10 cellular contexts compared by ENCODE assay signal in the genomic region with DNA sequence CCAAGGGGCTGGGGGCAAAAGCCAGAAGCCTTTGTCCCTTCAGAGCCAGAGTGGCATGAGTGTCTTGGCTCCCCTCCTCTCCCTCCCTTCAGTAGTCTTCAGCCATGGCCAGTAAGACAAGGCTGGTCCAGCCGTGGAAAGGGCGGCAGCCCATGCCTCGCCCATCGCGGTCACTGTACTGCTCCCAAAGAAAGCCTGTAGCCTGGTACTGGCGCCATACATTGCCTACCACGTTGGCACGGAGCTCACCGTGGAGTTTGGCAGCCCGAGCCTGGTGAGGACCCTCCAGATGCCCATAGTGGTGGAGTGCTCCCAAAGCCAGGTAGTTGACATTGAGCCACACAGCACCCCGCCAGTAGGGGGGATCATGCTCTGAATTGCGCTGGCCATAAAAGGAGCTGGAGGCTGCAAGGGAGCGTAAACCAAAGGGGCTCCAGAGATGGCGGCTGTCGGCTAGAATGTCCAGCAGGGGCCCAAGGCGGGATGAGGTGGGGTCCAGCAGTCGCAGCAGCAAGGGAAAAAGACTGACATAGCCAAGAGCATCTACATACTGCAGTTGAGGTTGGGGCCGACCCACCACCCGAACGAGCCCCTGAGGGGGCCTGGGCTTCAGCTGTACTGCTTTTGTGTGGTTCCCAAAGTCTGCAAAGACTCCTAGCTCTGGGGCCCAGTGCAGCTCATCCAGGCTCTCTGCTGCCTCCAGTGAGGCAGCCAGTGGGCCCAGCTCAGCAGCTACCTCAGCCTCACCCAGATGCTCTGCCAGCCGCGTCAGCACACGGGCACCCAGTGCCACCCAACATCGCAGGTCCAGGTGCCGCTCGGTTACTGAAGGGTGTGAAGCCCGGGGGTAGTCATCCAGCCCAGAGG. TPM values are rescaled to one million over a fixed set of nuclear protein-coding genes. Genes with fewer than 3 reads are reported as not detected.
DNase-seq lines count a peak whose midpoint lies in the region; ATAC-seq and TF ChIP-seq lines count a peak whose summit lies in the region.
"Had no signal": no experiment of that assay in that cellular context is flagged by ENCODE, and none has a peak within 500 bp of the region (broad histone marks: within the 10 kb centered on the region; RNA-seq: fewer than 3 reads in every experiment).

No MANE protein-coding gene starts in this region.

- H3K27me3 ChIP-seq in smooth muscle cell (ENCODE audit: low read depth), result no peaks in the 10 kb centered on the region
- H3K27me3 ChIP-seq: right atrium auricular region had no signal

- H3K36me3 ChIP-seq in smooth muscle cell (ENCODE audit: low read depth), result no peaks in the 10 kb centered on the region

- H3K9me3 Mint-ChIP-seq in activated T-cell treated with anti-CD3 and anti-CD28 coated beads, Interleukin-2, amount 50 U/mL, for 72 hours, result no peaks in the 10 kb centered on the region
- no peaks in the 10 kb centered on the region for H3K9me3 Mint-ChIP-seq in activated CD8-positive, alpha-beta T cell treated with anti-CD3 and anti-CD28 coated beads for 36 hours

- H3F3A ChIP-seq in smooth muscle cell (ENCODE audit: low read depth), result peaks cover 20% of the 10 kb centered on the region

- intact Hi-C loops in activated CD8-positive, alpha-beta T cell treated with anti-CD3 and anti-CD28 coated beads for 36 hours (cut with micrococcal nuclease), result loop anchor here (2.0 kb wide), 1 partner anchor 15 kb away; no protein-coding TSS in a partner anchor

- H3K27me3 Mint-ChIP-seq in activated T-cell treated with anti-CD3 and anti-CD28 coated beads, Interleukin-2, amount 50 U/mL, for 72 hours (ENCODE audit: low read depth), result no peaks in the 10 kb centered on the region
- no peaks in the 10 kb centered on the region for H3K27me3 Mint-ChIP-seq in activated CD8-positive, alpha-beta T cell treated with anti-CD3 and anti-CD28 coated beads for 36 hours

- H3K9me3 ChIP-seq in smooth muscle cell (replicated peaks; ENCODE audit: low read depth), result no peaks in the 10 kb centered on the region
- H3K9me3 ChIP-seq: right atrium auricular region had no signal

- no peak overlapping the region for H2AFZ ChIP-seq in smooth muscle cell (ENCODE audit: low read depth)

- H3K4me3 ChIP-seq in smooth muscle cell, result no peak overlapping the region
- H3K4me3 ChIP-seq: right atrium auricular region had no signal

- CTCF ChIA-PET in activated CD8-positive, alpha-beta T cell treated with anti-CD3 and anti-CD28 coated beads for 36 hours (lab: Charles Lee), result interaction anchor here (0.7 to 2.5 kb wide), 4 partner anchors 9 to 71 kb away, joined by 3 to 8 read pairs (median 4); partner anchors contain the start of gene MRPL53

- peaks cover 52% of the 10 kb centered on the region for H3K4me1 Mint-ChIP-seq in activated T-cell treated with anti-CD3 and anti-CD28 coated beads, Interleukin-2, amount 50 U/mL, for 72 hours (ENCODE audit: low read depth)
- H3K4me1 Mint-ChIP-seq in activated CD8-positive, alpha-beta T cell treated with anti-CD3 and anti-CD28 coated beads for 36 hours (ENCODE audit: low read depth), result peaks cover 33% of the 10 kb centered on the region

- 96% methylated on average over 26 of the region's 27 CpGs for WGBS in smooth muscle cell (ENCODE audit: low lambda C conversion rate)

- H3K9ac ChIP-seq in smooth muscle cell (ENCODE audit: low read depth), result no peak overlapping the region

- POLR2A ChIA-PET in activated CD8-positive, alpha-beta T cell treated with anti-CD3 and anti-CD28 coated beads for 36 hours (lab: Charles Lee), result interaction anchor here (0.8 to 3.6 kb wide), 3 partner anchors 10 to 11 kb away, joined by 3 to 25 read pairs (median 5); partner anchors contain the start of gene MRPL53

- no peaks in the 10 kb centered on the region for H4K20me1 ChIP-seq in smooth muscle cell (ENCODE audit: low read depth)

- peak overlapping the region; percentile 1 for H3K27ac ChIP-seq in smooth muscle cell (ENCODE audit: low read depth)
- H3K27ac ChIP-seq: right atrium auricular region had no signal

- peaks cover 48% of the 10 kb centered on the region for H3K79me2 ChIP-seq in smooth muscle cell (ENCODE audit: low read depth)

- H3K4me3 Mint-ChIP-seq in activated T-cell treated with anti-CD3 and anti-CD28 coated beads, Interleukin-2, amount 50 U/mL, for 72 hours, result no peak overlapping the region
- no peak overlapping the region for H3K4me3 Mint-ChIP-seq in activated CD8-positive, alpha-beta T cell treated with anti-CD3 and anti-CD28 coated beads for 36 hours

- peaks cover 24% of the 10 kb centered on the region for H3K4me1 ChIP-seq in smooth muscle cell (ENCODE audit: low read depth)

- H3K36me3 Mint-ChIP-seq in activated T-cell treated with anti-CD3 and anti-CD28 coated beads, Interleukin-2, amount 50 U/mL, for 72 hours (ENCODE audit: insufficient read depth in 2 of 2), result peaks cover 2 to 12% of the 10 kb centered on the region in 2 donors
- peaks cover 16% of the 10 kb centered on the region for H3K36me3 Mint-ChIP-seq in activated CD8-positive, alpha-beta T cell treated with anti-CD3 and anti-CD28 coated beads for 36 hours (ENCODE audit: low read depth)

- no peak for ATAC-seq in activated T-cell treated with anti-CD3 and anti-CD28 coated beads, Interleukin-2, amount 50 U/mL, for 72 hours (replicated peaks in 1 of 2)
- ATAC-seq in activated CD8-positive, alpha-beta T cell treated with anti-CD3 and anti-CD28 coated beads for 36 hours, result no peak
- ATAC-seq in GM19035 (IDR thresholded peaks at IDR 0.05; ENCODE audit: unreplicated experiment), result no peak

- no peak overlapping the region for H3K4me2 ChIP-seq in smooth muscle cell

- peak; percentile 6 for TF ChIP-seq CTCF in activated CD8-positive, alpha-beta T cell treated with anti-CD3 and anti-CD28 coated beads for 36 hours (IDR thresholded peaks at IDR 0.05)
- peak; percentile 5 for TF ChIP-seq CTCF in smooth muscle cell (IDR thresholded peaks at IDR 0.05; ENCODE audit: borderline replicate concordance, insufficient read depth, poor library complexity, severe bottlenecking)

- H3K27ac Mint-ChIP-seq in activated T-cell treated with anti-CD3 and anti-CD28 coated beads, Interleukin-2, amount 50 U/mL, for 72 hours, result peak overlapping the region; percentile 63
- H3K27ac Mint-ChIP-seq in activated CD8-positive, alpha-beta T cell treated with anti-CD3 and anti-CD28 coated beads for 36 hours, result no peak overlapping the region

- DNase-seq in activated T-cell treated with anti-CD3 and anti-CD28 coated beads, Interleukin-2, amount 50 U/mL, for 72 hours, result no peak
- DNase-seq in activated T-cell treated with anti-CD3 and anti-CD28 coated beads for 4 hours (no peak), smooth muscle cell (lab: John Stamatoyannopoulos, UW; ENCODE audit: unreplicated experiment) (no peak)
- peak; percentile 49 for DNase-seq in activated CD8-positive, alpha-beta T cell treated with anti-CD3 and anti-CD28 coated beads for 36 hours
- no peak for DNase-seq in NK-92 treated with Interleukin-12 subunit alpha and Interleukin-12 subunit beta, amount 100 ng/mL, for 24 hours (lab: John Stamatoyannopoulos, UW)
- DNase-seq: activated CD4-positive, alpha-beta T cell treated with anti-CD3 and anti-CD28 coated beads, Interleukin-2, amount 50 U/mL, for 4 hours; C1 segment of cervical spinal cord; stimulated activated naive CD4-positive, alpha-beta T cell treated with Interleukin-2 at 50 U/mL for 16 hours had no signal

RNA-seq across cellular contexts. Expression of gene WBP1, which starts 3.2 kb away (rescaled TPM):
- 10 to 100 TPM; 65.0 to 87.7 TPM for total RNA-seq in activated T-cell treated with anti-CD3 and anti-CD28 coated beads, Interleukin-2, amount 50 U/mL, for 72 hours
- total RNA-seq in activated CD8-positive, alpha-beta T cell treated with anti-CD3 and anti-CD28 coated beads for 36 hours, result 10 to 100 TPM; 20.3 to 23.0 TPM
- total RNA-seq in smooth muscle cell, result 63.9 and 90.8 TPM in 2 replicates
- 117 and 123 TPM in 2 replicates for polyA plus RNA-seq in smooth muscle cell

RNA-seq across cellular contexts. Expression of gene MOGS, which starts 3.8 kb away (rescaled TPM):
- total RNA-seq in activated T-cell treated with anti-CD3 and anti-CD28 coated beads, Interleukin-2, amount 50 U/mL, for 72 hours, result 10 to 100 TPM; 64.7 to 65.1 TPM
- 10 to 100 TPM; 50.8 to 53.1 TPM for total RNA-seq in activated CD8-positive, alpha-beta T cell treated with anti-CD3 and anti-CD28 coated beads for 36 hours
- total RNA-seq in smooth muscle cell, result 46.2 and 49.0 TPM in 2 replicates
- polyA plus RNA-seq in smooth muscle cell, result 38.3 and 45.5 TPM in 2 replicates

RNA-seq across cellular contexts. Expression of gene INO80B, which starts 6.5 kb away (rescaled TPM):
- total RNA-seq in activated T-cell treated with anti-CD3 and anti-CD28 coated beads, Interleukin-2, amount 50 U/mL, for 72 hours, result 10 to 100 TPM; 39.2 to 44.1 TPM
- total RNA-seq in activated CD8-positive, alpha-beta T cell treated with anti-CD3 and anti-CD28 coated beads for 36 hours, result 10 to 100 TPM; 23.9 to 24.2 TPM
- total RNA-seq in smooth muscle cell, result 4.7 and 8.0 TPM in 2 replicates
- polyA plus RNA-seq in smooth muscle cell, result 10.4 and 23.0 TPM in 2 replicates

RNA-seq across cellular contexts. Expression of gene MRPL53, which starts 11.1 kb away (rescaled TPM):
- 10 to 100 TPM; 65.7 to 80.7 TPM for total RNA-seq in activated T-cell treated with anti-CD3 and anti-CD28 coated beads, Interleukin-2, amount 50 U/mL, for 72 hours
- total RNA-seq in activated CD8-positive, alpha-beta T cell treated with anti-CD3 and anti-CD28 coated beads for 36 hours, result 100 to 1,000 TPM; 111 to 113 TPM
- 12.0 and 18.2 TPM in 2 replicates for total RNA-seq in smooth muscle cell
- 76.8 and 85.4 TPM in 2 replicates for polyA plus RNA-seq in smooth muscle cell

RNA-seq across cellular contexts. Expression of gene RTKN, which starts 19.7 kb away (rescaled TPM):
- 1 to 10 TPM; 3.1 to 4.8 TPM for total RNA-seq in activated T-cell treated with anti-CD3 and anti-CD28 coated beads, Interleukin-2, amount 50 U/mL, for 72 hours
- 1 to 10 TPM; 1.2 to 1.6 TPM for total RNA-seq in activated CD8-positive, alpha-beta T cell treated with anti-CD3 and anti-CD28 coated beads for 36 hours
- 31.4 and 32.5 TPM in 2 replicates for total RNA-seq in smooth muscle cell
- 60.5 and 69.7 TPM in 2 replicates for polyA plus RNA-seq in smooth muscle cell
